ENCODE assay signal across 17 cellular contexts in the genomic region with DNA sequence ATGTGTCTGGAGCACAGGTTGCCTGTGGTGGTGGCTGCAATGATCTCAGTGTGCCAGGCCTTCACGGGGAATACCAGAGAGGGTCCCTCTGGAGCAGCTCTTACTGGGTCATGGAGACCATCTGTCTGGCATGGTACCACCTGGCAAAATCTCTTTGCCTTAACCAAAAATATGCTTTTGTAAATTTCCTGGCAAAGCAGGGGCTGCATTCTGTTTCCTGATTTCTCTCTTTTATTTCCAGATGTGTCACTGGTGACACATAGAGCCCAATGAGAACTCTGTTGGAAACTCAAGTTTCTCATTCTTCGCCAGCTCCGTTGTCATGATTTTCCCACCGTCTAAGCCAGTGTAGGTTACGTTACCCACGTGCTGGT.
A peak's percentile ranks its signal among the peaks of the same experiment; 100 is the strongest.
DNase-seq lines count a peak whose midpoint lies in the region; ATAC-seq and TF ChIP-seq lines count a peak whose summit lies in the region.
"Had no signal": no experiment of that assay in that cellular context is flagged by ENCODE, and none has a peak within 500 bp of the region (broad histone marks: within the 10 kb centered on the region; RNA-seq: fewer than 3 reads in every experiment).

No MANE protein-coding gene starts in this region.

- H3K27ac ChIP-seq in mesenchymal stem cell (ENCODE audit: low read length, poor library complexity, severe bottlenecking) (peak overlapping the region; percentile 81), PC-9 (no peak overlapping the region)
- H3K27ac ChIP-seq: prostate gland, SK-N-MC, VCaP had no signal

- peak overlapping the region; percentile 21 for H2AK5ac ChIP-seq in mesenchymal stem cell (ENCODE audit: low read length, severe bottlenecking)

- peak; percentile 11 for ATAC-seq in activated naive CD8-positive, alpha-beta T cell treated with anti-CD3 and anti-CD28 coated beads, Interleukin-2, amount 50 U/mL, for 24 hours
- ATAC-seq in HG02610 (IDR thresholded peaks at IDR 0.05; ENCODE audit: unreplicated experiment): no peak
- ATAC-seq: GM23338 had no signal

- peak overlapping the region; percentile 39 for H3K9ac ChIP-seq in mesenchymal stem cell (ENCODE audit: low read length)

- no peak overlapping the region for H3K4ac ChIP-seq in mesenchymal stem cell (ENCODE audit: low read depth in 1 of 2, low read length in 2 of 2)

- H3K4me2 ChIP-seq in mesenchymal stem cell (ENCODE audit: low read length, poor library complexity, severe bottlenecking) (no peak overlapping the region), PC-9 (no peak overlapping the region)
- H3K4me2 ChIP-seq: GM23338 had no signal

- no peak overlapping the region for H4K91ac ChIP-seq in mesenchymal stem cell (ENCODE audit: low read length)

- no peaks in the 10 kb centered on the region for H3K27me3 Mint-ChIP-seq in activated naive CD8-positive, alpha-beta T cell treated with anti-CD3 and anti-CD28 coated beads, Interleukin-2, amount 50 U/mL, for 24 hours
- H3K27me3 Mint-ChIP-seq: dendritic cell treated with granulocyte-macrophage colony-stimulating factor and Interleukin-4, amounts not matched to agents 40 ng/mL and 50 ng/mL, for 4 days had no signal

- no peaks in the 10 kb centered on the region for H3K9me3 Mint-ChIP-seq in activated naive CD8-positive, alpha-beta T cell treated with anti-CD3 and anti-CD28 coated beads, Interleukin-2, amount 50 U/mL, for 24 hours
- H3K9me3 Mint-ChIP-seq: dendritic cell treated with granulocyte-macrophage colony-stimulating factor and Interleukin-4, amounts not matched to agents 40 ng/mL and 50 ng/mL, for 4 days; GM23338 had no signal

- CTCF ChIA-PET in PC-9 (lab: Charles Lee): no interaction called here

- no TSS peak for BruUV-seq in PC-9 (replicated peaks; lab: Mats Ljungman, UMichigan)

- POLR2A ChIA-PET in PC-9 (lab: Charles Lee; ENCODE audit: unreplicated experiment): no interaction called here

- H2BK12ac ChIP-seq in mesenchymal stem cell (ENCODE audit: low read length in 2 of 2): no peak overlapping the region

- H3K23ac ChIP-seq in mesenchymal stem cell (ENCODE audit: low read length in 2 of 2): no peak overlapping the region

- no peak overlapping the region for H4K8ac ChIP-seq in mesenchymal stem cell (ENCODE audit: low read length)

- H3K79me2 ChIP-seq in PC-9 (ENCODE audit: low read depth): no peaks in the 10 kb centered on the region

- no peak overlapping the region for H3K4me3 ChIP-seq in mesenchymal stem cell (ENCODE audit: insufficient read depth in 1 of 2, low read depth in 1 of 2, low read length in 2 of 2)
- H3K4me3 ChIP-seq in PC-9: no peak overlapping the region
- H3K4me3 ChIP-seq: GM23338, prostate gland, SK-N-MC had no signal

- no peak overlapping the region for H2BK120ac ChIP-seq in mesenchymal stem cell (ENCODE audit: low read depth, low read length)

- H3K18ac ChIP-seq in mesenchymal stem cell (ENCODE audit: low read depth in 1 of 2, low read length in 2 of 2): no peak overlapping the region

- H3K36me3 ChIP-seq in mesenchymal stem cell (ENCODE audit: control insufficient read depth in 1 of 2, insufficient read depth in 2 of 2, low read depth in 1 of 2, low read length in 2 of 2): no peaks in the 10 kb centered on the region
- no peaks in the 10 kb centered on the region for H3K36me3 ChIP-seq in PC-9 (ENCODE audit: low read depth)
- H3K36me3 ChIP-seq: prostate gland had no signal

- H3K9me2 ChIP-seq in PC-9 (ENCODE audit: insufficient read depth): no peaks in the 10 kb centered on the region

- peak overlapping the region; percentile 92 for H3K27ac Mint-ChIP-seq in activated naive CD8-positive, alpha-beta T cell treated with anti-CD3 and anti-CD28 coated beads, Interleukin-2, amount 50 U/mL, for 24 hours
- H3K27ac Mint-ChIP-seq: dendritic cell treated with granulocyte-macrophage colony-stimulating factor and Interleukin-4, amounts not matched to agents 40 ng/mL and 50 ng/mL, for 4 days; GM23338 had no signal

- peaks cover 7% of the 10 kb centered on the region; the same call in 1 of the 2 replicates for H3F3A ChIP-seq in PC-9 (ENCODE audit: insufficient read depth, low read depth)

- H4K20me1 ChIP-seq in PC-9 (ENCODE audit: insufficient read depth): no peaks in the 10 kb centered on the region

- H3K4me3 Mint-ChIP-seq in activated naive CD8-positive, alpha-beta T cell treated with anti-CD3 and anti-CD28 coated beads, Interleukin-2, amount 50 U/mL, for 24 hours: no peak overlapping the region
- H3K4me3 Mint-ChIP-seq: dendritic cell treated with granulocyte-macrophage colony-stimulating factor and Interleukin-4, amounts not matched to agents 40 ng/mL and 50 ng/mL, for 4 days; GM23338 had no signal

- no peaks in the 10 kb centered on the region for H3K27me3 ChIP-seq in mesenchymal stem cell (ENCODE audit: control insufficient read depth in 1 of 2, insufficient read depth in 1 of 2, low read length in 2 of 2)
- no peaks in the 10 kb centered on the region for H3K27me3 ChIP-seq in PC-9 (ENCODE audit: insufficient read depth, low read depth)

- H3K4me1 Mint-ChIP-seq in activated naive CD8-positive, alpha-beta T cell treated with anti-CD3 and anti-CD28 coated beads, Interleukin-2, amount 50 U/mL, for 24 hours: peaks cover 40% of the 10 kb centered on the region

- intact Hi-C loops in PC-9 (cut with micrococcal nuclease; ENCODE audit: unreplicated experiment): loop anchor here (5.0 kb wide), 1 partner anchor 551 kb away; no protein-coding TSS in a partner anchor

- TF ChIP-seq CTCF in PC-9 (conservative IDR thresholded peaks at IDR 0.05): no peak

- H3K4me1 ChIP-seq in mesenchymal stem cell (ENCODE audit: control insufficient read depth, insufficient read depth, low read depth, low read length) (peaks cover 7% of the 10 kb centered on the region), PC-9 (replicated peaks; ENCODE audit: insufficient read depth) (peaks cover 27% of the 10 kb centered on the region)
- H3K4me1 ChIP-seq: prostate gland had no signal

- H3K36me3 Mint-ChIP-seq in activated naive CD8-positive, alpha-beta T cell treated with anti-CD3 and anti-CD28 coated beads, Interleukin-2, amount 50 U/mL, for 24 hours (ENCODE audit: low read depth): no peaks in the 10 kb centered on the region

- H3K79me1 ChIP-seq in mesenchymal stem cell (replicated peaks; ENCODE audit: low read length, poor library complexity, severe bottlenecking): no peaks in the 10 kb centered on the region

- no peak overlapping the region for H2BK5ac ChIP-seq in mesenchymal stem cell (ENCODE audit: low read depth, low read length, poor library complexity, severe bottlenecking)

- H2BK15ac ChIP-seq in mesenchymal stem cell (ENCODE audit: low read depth, poor library complexity, severe bottlenecking): no peak overlapping the region

- no peak overlapping the region for H3K14ac ChIP-seq in mesenchymal stem cell (ENCODE audit: low read length in 2 of 2)

- WGBS in mesenchymal stem cell: 95% methylated on average over 6 of the region's 6 CpGs

- no peak overlapping the region for H2AFZ ChIP-seq in mesenchymal stem cell (ENCODE audit: low read depth, low read length)
- H2AFZ ChIP-seq in PC-9: no peak overlapping the region
- H2AFZ ChIP-seq: GM23338 had no signal

- H3K9me3 ChIP-seq in mesenchymal stem cell (ENCODE audit: control insufficient read depth, low read length) (no peaks in the 10 kb centered on the region), PC-9 (ENCODE audit: insufficient read depth, low read depth) (peaks cover 9% of the 10 kb centered on the region; the same call in 1 of the 2 replicates)
- H3K9me3 ChIP-seq: prostate gland had no signal

- DNase-seq in A172 (ENCODE audit: low spot score) (peak; percentile 28), GM04504 (ENCODE audit: low read depth) (peak; percentile 88), mesenchymal stem cell (no peak), DMS114 treated with DMSO at 0.1 percent for 48 hours (lab: John Stamatoyannopoulos, UW; ENCODE audit: unreplicated experiment) (no peak), PC-9 (no peak), NCI-H2081 treated with DMSO at 0.1 percent for 48 hours (lab: John Stamatoyannopoulos, UW) (no peak)
- no peak for DNase-seq in activated naive CD8-positive, alpha-beta T cell treated with anti-CD3 and anti-CD28 coated beads, Interleukin-2, amount 50 U/mL, for 24 hours
- DNase-seq: activated CD8-positive, alpha-beta memory T cell treated with anti-CD3 and anti-CD28 coated beads, Interleukin-2, amount 50 U/mL, for 4 hours; amygdala; NCI-H2081; stimulated activated CD4-positive, alpha-beta T cell treated with anti-CD3 and anti-CD28 coated beads, Interleukin-1b, Interleukin-23, amount 100 ng/mL, for 48 hours had no signal

Comparison
In these comparisons a context has a peak if more than half of its experiments do, and no peak if none do; other contexts are left out.
1. DNase-seq: peak in A172 (single experiment) and GM04504 (single experiment); none in activated naive CD8-positive, alpha-beta T cell treated with anti-CD3 and anti-CD28 coated beads, Interleukin-2, amount 50 U/mL, for 24 hours (single experiment), mesenchymal stem cell (single experiment), DMS114 treated with DMSO at 0.1 percent for 48 hours (single experiment), PC-9 (0 of 2) and NCI-H2081 treated with DMSO at 0.1 percent for 48 hours (single experiment).